In genomic region chr19:1206063-1206732, GRCh38 we compare ENCODE assay signal across 8 cellular contexts. TPM values are rescaled to one million over a fixed set of nuclear protein-coding genes. Genes with fewer than 3 reads are reported as not detected.
DNase-seq lines count a peak whose midpoint lies in the region; ATAC-seq and TF ChIP-seq lines count a peak whose summit lies in the region.

No MANE protein-coding gene starts in this region.

- H3K9me3 Mint-ChIP-seq in IgD-negative memory B cell: no peaks in the 10 kb centered on the region
- H3K9me3 Mint-ChIP-seq in central memory CD8-positive, alpha-beta T cell: no peaks in the 10 kb centered on the region

- H3K36me3 ChIP-seq in mucosa of rectum (ENCODE audit: control insufficient read depth in 2 of 2, insufficient read depth in 2 of 2, low read length in 2 of 2): no peaks in the 10 kb centered on the region

- POLR2A ChIA-PET in AG04450 (lab: Yijun Ruan, JAX): interaction anchor here (0.8 kb wide), 1 partner anchor 327 kb away, joined by 3 read pairs; no protein-coding TSS in a partner anchor

- DNase-seq in AG04450 (ENCODE audit: low read depth, low spot score): no peak
- no peak for DNase-seq in central memory CD8-positive, alpha-beta T cell (ENCODE audit: low spot score in 2 of 2)
- DNase-seq in NCI-H2227 treated with DMSO at 0.1 percent for 48 hours (lab: John Stamatoyannopoulos, UW): no peak
- no peak for DNase-seq in cerebellum (ENCODE audit: low spot score)
- no peak for DNase-seq in NK-92 (lab: John Stamatoyannopoulos, UW; ENCODE audit: unreplicated experiment)

- H3K27me3 Mint-ChIP-seq in IgD-negative memory B cell: no peaks in the 10 kb centered on the region
- no peaks in the 10 kb centered on the region for H3K27me3 Mint-ChIP-seq in central memory CD8-positive, alpha-beta T cell

- peak overlapping the region; percentile 57 for H3K27ac ChIP-seq in AG04450 (ENCODE audit: low read depth, low read length)
- H3K27ac ChIP-seq in mucosa of rectum (ENCODE audit: low read depth in 2 of 2, low read length in 2 of 2): peak overlapping the region; percentile 77 to 88

- H3K36me3 Mint-ChIP-seq in IgD-negative memory B cell: no peaks in the 10 kb centered on the region
- peaks cover 22% of the 10 kb centered on the region for H3K36me3 Mint-ChIP-seq in central memory CD8-positive, alpha-beta T cell (ENCODE audit: insufficient read depth)

- H3K27ac Mint-ChIP-seq in IgD-negative memory B cell: peak overlapping the region in 2 of 3 donors; percentile 94
- H3K27ac Mint-ChIP-seq in central memory CD8-positive, alpha-beta T cell (ENCODE audit: low read depth): peak overlapping the region; percentile 93

- no peak for ATAC-seq in central memory CD8-positive, alpha-beta T cell (replicated peaks; ENCODE audit: extremely low read depth, poor library complexity, severe bottlenecking)
- ATAC-seq in GM21576 (IDR thresholded peaks at IDR 0.05; ENCODE audit: unreplicated experiment): no peak

- H3K9ac ChIP-seq in mucosa of rectum (ENCODE audit: low read depth in 1 of 2, low read length in 2 of 2): peak overlapping the region; percentile 79 to 86

- H3K27me3 ChIP-seq in AG04450 (ENCODE audit: control insufficient read depth, insufficient read depth, low read length) (no peaks in the 10 kb centered on the region), mucosa of rectum (ENCODE audit: control insufficient read depth in 2 of 2, insufficient read depth in 2 of 2, low read length in 2 of 2) (no peaks in the 10 kb centered on the region)

- no peak for TF ChIP-seq CTCF in AG04450 (IDR thresholded peaks at IDR 0.05; ENCODE audit: low read depth, low read length)

- CTCF ChIA-PET in AG04450 (lab: Charles Lee): no interaction called here

- H3K4me3 Mint-ChIP-seq in IgD-negative memory B cell: peak overlapping the region; percentile 89 to 99 (median 98)
- H3K4me3 Mint-ChIP-seq in central memory CD8-positive, alpha-beta T cell: peak overlapping the region; percentile 95

- peaks cover 3 to 12% (median 8%) of the 10 kb centered on the region in 3 donors for H3K4me1 Mint-ChIP-seq in IgD-negative memory B cell
- peaks cover 33% of the 10 kb centered on the region for H3K4me1 Mint-ChIP-seq in central memory CD8-positive, alpha-beta T cell

- peaks cover 39 to 49% of the 10 kb centered on the region in 2 donors for H3K4me1 ChIP-seq in mucosa of rectum (ENCODE audit: control insufficient read depth in 2 of 2, insufficient read depth in 2 of 2, low read length in 2 of 2)

- H3K4me3 ChIP-seq in AG04450 (ENCODE audit: low read depth, low read length) (peak overlapping the region; percentile 76), mucosa of rectum (ENCODE audit: low read length in 2 of 2) (peak overlapping the region; percentile 68 to 89)

- H3K9me3 ChIP-seq in AG04450 (ENCODE audit: control insufficient read depth, insufficient read depth, low read length): no peaks in the 10 kb centered on the region; the same call in 1 of the 2 replicates
- no peaks in the 10 kb centered on the region for H3K9me3 ChIP-seq in mucosa of rectum (ENCODE audit: control insufficient read depth in 2 of 2, low read length in 2 of 2)

RNA-seq across cellular contexts. Expression of gene STK11, which starts 0.6 kb away (rescaled TPM):
- polyA plus RNA-seq in AG04450 (2011; rRNA removed) (24.6 and 26.6 TPM in 2 replicates), IgD-negative memory B cell (14.9 TPM)
- 45.2 and 55.6 TPM in 2 replicates for polyA minus RNA-seq in AG04450 (2011; rRNA and poly(A)+ RNA removed)
- 27.0 TPM for total RNA-seq in cerebellum

RNA-seq across cellular contexts. Expression of gene CBARP, which starts 31.6 kb away (rescaled TPM):
- polyA plus RNA-seq in AG04450 (2011; rRNA removed) (1.1 and 1.6 TPM in 2 replicates), IgD-negative memory B cell (not detected)
- 0.55 and 0.91 TPM in 2 replicates for polyA minus RNA-seq in AG04450 (2011; rRNA and poly(A)+ RNA removed)
- 5.6 TPM for total RNA-seq in cerebellum

RNA-seq across cellular contexts. Expression of gene SBNO2, which starts 32.1 kb away (rescaled TPM):
- polyA plus RNA-seq in AG04450 (2011; rRNA removed) (9.9 and 14.2 TPM in 2 replicates), IgD-negative memory B cell (2.1 TPM)
- polyA minus RNA-seq in AG04450 (2011; rRNA and poly(A)+ RNA removed): 25.9 and 28.8 TPM in 2 replicates
- 6.5 TPM for total RNA-seq in cerebellum

RNA-seq across cellular contexts. Expression of gene ATP5F1D, which starts 35.4 kb away (rescaled TPM):
- polyA plus RNA-seq in AG04450 (2011; rRNA removed) (36.4 and 55.1 TPM in 2 replicates), IgD-negative memory B cell (339 TPM)
- 19.4 and 21.4 TPM in 2 replicates for polyA minus RNA-seq in AG04450 (2011; rRNA and poly(A)+ RNA removed)
- 10.9 TPM for total RNA-seq in cerebellum

RNA-seq across cellular contexts. Expression of gene MIDN, which starts 42.2 kb away (rescaled TPM):
- polyA plus RNA-seq in AG04450 (2011; rRNA removed) (6.6 and 10.6 TPM in 2 replicates), IgD-negative memory B cell (4.8 TPM)
- polyA minus RNA-seq in AG04450 (2011; rRNA and poly(A)+ RNA removed): 16.1 and 21.3 TPM in 2 replicates
- 13.6 TPM for total RNA-seq in cerebellum
